8 cellular contexts compared by ENCODE assay signal in the genomic region with DNA sequence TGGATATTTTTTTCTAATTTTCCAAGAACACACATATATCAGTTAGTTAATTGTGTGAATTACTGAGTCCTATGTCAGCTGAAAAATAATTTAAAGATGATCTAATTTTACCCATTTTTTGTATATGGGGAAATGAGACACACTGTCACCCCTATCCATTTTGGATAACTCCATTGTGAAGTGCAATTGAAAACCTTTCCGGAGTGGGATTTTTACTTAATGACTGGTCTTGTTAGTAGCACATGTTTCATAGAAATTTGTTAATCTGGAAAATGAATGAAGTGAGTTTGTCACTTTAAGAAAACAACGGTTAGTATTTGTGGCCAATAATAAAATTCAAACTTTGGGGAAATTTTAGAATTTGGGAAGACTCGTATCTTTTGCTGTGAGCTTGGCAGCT. TPM values are rescaled to one million over a fixed set of nuclear protein-coding genes. Genes with fewer than 3 reads are reported as not detected.
A peak's percentile ranks its signal among the peaks of the same experiment; 100 is the strongest.
DNase-seq lines count a peak whose midpoint lies in the region; ATAC-seq, FAIRE-seq and TF ChIP-seq lines count a peak whose summit lies in the region.

No MANE protein-coding gene starts in this region.

- H2BK20ac ChIP-seq in IMR-90 (ENCODE audit: low read depth, low read length) = no peak overlapping the region

- peaks cover 76% of the 10 kb centered on the region for H3K4me1 Mint-ChIP-seq in CD4-positive, alpha-beta T cell (ENCODE audit: low read depth)

- peaks cover 30% of the 10 kb centered on the region; the same call in 1 of the 2 replicates for H4K20me1 ChIP-seq in IMR-90 (ENCODE audit: insufficient read depth, low read length)

- H3K4me3 ChIP-seq in IMR-90 (ENCODE audit: insufficient read depth, low read depth, low read length) (peak overlapping the region; percentile 72), brain microvascular endothelial cell (ENCODE audit: low read depth, low read length) (peak overlapping the region; percentile 96), mucosa of rectum (ENCODE audit: low read length in 2 of 2) (peak overlapping the region; percentile 97 to 99)

- H2BK5ac ChIP-seq in IMR-90 (ENCODE audit: low read depth, low read length, poor library complexity, severe bottlenecking) = peak overlapping the region; percentile 78

- H3K9me3 ChIP-seq in CD4-positive, alpha-beta T cell (ENCODE audit: control insufficient read depth, low read length) = no peaks in the 10 kb centered on the region
- H3K9me3 ChIP-seq in IMR-90 (ENCODE audit: control insufficient read depth, insufficient read depth, low read length) (no peaks in the 10 kb centered on the region), mucosa of rectum (ENCODE audit: control insufficient read depth in 2 of 2, low read length in 2 of 2) (no peaks in the 10 kb centered on the region)

- no peak for FAIRE-seq in frontal cortex (lab: Jason Lieb, UNC)

- H3K4ac ChIP-seq in IMR-90 (ENCODE audit: low read depth, low read length) = 0 out of 2 replicates have a peak overlapping the region, but pooled peaks have one; percentile 89

- no peaks in the 10 kb centered on the region for H3K9me3 Mint-ChIP-seq in CD4-positive, alpha-beta T cell

- H2AFZ ChIP-seq in IMR-90 (replicated peaks; ENCODE audit: low read length, poor library complexity) = no peak overlapping the region

- dilution Hi-C loops in IMR-90 (cut with HindIII; ENCODE audit: low sequenced_read_pairs, unreplicated experiment) = no loop called here

- no peak for TF ChIP-seq POLR2A in IMR-90 (IDR thresholded peaks at IDR 0.05; ENCODE audit: low read depth, low read length)

- peak overlapping the region; percentile 97; the same call in 1 of the 2 replicates for H3K56ac ChIP-seq in IMR-90 (ENCODE audit: extremely low read depth, insufficient read depth, low read length)

- no peaks in the 10 kb centered on the region; the same call in 1 of the 2 replicates for H3K9me1 ChIP-seq in IMR-90 (ENCODE audit: insufficient read depth, low read length)

- peaks cover 72% of the 10 kb centered on the region for H3K36me3 Mint-ChIP-seq in CD4-positive, alpha-beta T cell (ENCODE audit: low read depth)

- no peak overlapping the region for H2AK5ac ChIP-seq in IMR-90 (ENCODE audit: low read depth, low read length)

- H2BK120ac ChIP-seq in IMR-90 (ENCODE audit: low read depth, low read length) = no peak overlapping the region

- peak overlapping the region; percentile 100 for H3K9ac ChIP-seq in IMR-90 (ENCODE audit: low read depth, low read length)
- peak overlapping the region in 1 of 2 donors; percentile 24 for H3K9ac ChIP-seq in mucosa of rectum (ENCODE audit: low read depth in 1 of 2, low read length in 2 of 2)

- H3K18ac ChIP-seq in IMR-90 (ENCODE audit: low read depth, low read length) = no peak overlapping the region

- no peak for TF ChIP-seq RAD21 in IMR-90 (IDR thresholded peaks at IDR 0.05; ENCODE audit: low read length)

- TF ChIP-seq CTCF in CD4-positive, alpha-beta T cell (IDR thresholded peaks at IDR 0.05) = no peak
- TF ChIP-seq CTCF in IMR-90 (conservative IDR thresholded peaks at IDR 0.05; ENCODE audit: low read depth, low read length) (no peak), brain microvascular endothelial cell (IDR thresholded peaks at IDR 0.05; ENCODE audit: low read depth, low read length, missing control alignments) (no peak), GM13976 (IDR thresholded peaks at IDR 0.05; ENCODE audit: borderline replicate concordance, control extremely low read depth, extremely low read depth, insufficient read depth, missing control alignments) (no peak)

- peak overlapping the region; percentile 10; the same call in 1 of the 2 replicates for H3K14ac ChIP-seq in IMR-90 (replicated peaks; ENCODE audit: low read depth, low read length)

- H3K27ac Mint-ChIP-seq in CD4-positive, alpha-beta T cell = peak overlapping the region; percentile 100

- 67% methylated on average over 1 of the region's 3 CpGs; no CpG with 5 or more reads in 1 of the 2 experiments for WGBS in IMR-90 (ENCODE audit: extremely low coverage in 2 of 2, insufficient read length in 1 of 2), 2 experiments

- H3K36me3 ChIP-seq in IMR-90 (ENCODE audit: control insufficient read depth, insufficient read depth, low read length) (peaks cover 15% of the 10 kb centered on the region), brain microvascular endothelial cell (replicated peaks) (peaks cover 39% of the 10 kb centered on the region), mucosa of rectum (ENCODE audit: control insufficient read depth in 2 of 2, insufficient read depth in 2 of 2, low read length in 2 of 2) (peaks cover 19% of the 10 kb centered on the region in 2 donors)

- BruUV-seq in IMR-90 (replicated peaks; lab: Mats Ljungman, UMichigan) = no TSS peak

- peak overlapping the region; percentile 52; the same call in 1 of the 2 replicates for H3K23ac ChIP-seq in IMR-90 (ENCODE audit: low read depth, low read length)

- intact Hi-C loops in CD4-positive, alpha-beta T cell (cut with DNase I, micrococcal nuclease) = loop anchor here in 1 of 2 experiments (5.0 to 10.0 kb wide), 2 partner anchors 569 to 1898 kb away; a partner anchor contains a TSS
- intact Hi-C loops in IMR-90 (cut with micrococcal nuclease) = loop anchor here (5.0 kb wide), 1 partner anchor 36 kb away; no protein-coding TSS in a partner anchor

- H4K91ac ChIP-seq in IMR-90 (ENCODE audit: insufficient read depth, low read depth, low read length) = no peak overlapping the region; the same call in 1 of the 2 replicates

- peaks cover 15 to 37% of the 10 kb centered on the region in 2 experiments for H3K79me1 ChIP-seq in IMR-90 (ENCODE audit: low read depth in 1 of 2, low read length in 2 of 2)

- peak overlapping the region; percentile 98 for H3K4me2 ChIP-seq in IMR-90 (ENCODE audit: low read depth, low read length)

- H3K27me3 Mint-ChIP-seq in CD4-positive, alpha-beta T cell = no peaks in the 10 kb centered on the region

- no peak overlapping the region for H4K5ac ChIP-seq in IMR-90 (ENCODE audit: low read depth, low read length)

- CTCF ChIA-PET in CD4-positive, alpha-beta T cell (lab: Charles Lee) = no interaction called here
- CTCF ChIA-PET in IMR-90 (lab: Yijun Ruan, JAX) = interaction anchor here (0.8 kb wide), 1 partner anchor 21 kb away, joined by 3 read pairs; no protein-coding TSS in a partner anchor

- in situ Hi-C loops in IMR-90 (cut with MboI; ENCODE audit: low sequenced_read_pairs) (no loop called here), brain microvascular endothelial cell (cut with HindIII; ENCODE audit: low pct_ligation_motif_present, low sequenced_read_pairs) (no loop called here), GM13976 (cut with MboI; ENCODE audit: low sequenced_read_pairs, unreplicated experiment) (no loop called here)

- no peaks in the 10 kb centered on the region for H3K27me3 ChIP-seq in CD4-positive, alpha-beta T cell (ENCODE audit: control insufficient read depth, insufficient read depth, low read length)
- H3K27me3 ChIP-seq in IMR-90 (ENCODE audit: control insufficient read depth, insufficient read depth, low read length) (no peaks in the 10 kb centered on the region), brain microvascular endothelial cell (replicated peaks) (no peaks in the 10 kb centered on the region), mucosa of rectum (ENCODE audit: control insufficient read depth in 2 of 2, insufficient read depth in 2 of 2, low read length in 2 of 2) (no peaks in the 10 kb centered on the region)

- no peak overlapping the region for H3K27ac ChIP-seq in CD4-positive, alpha-beta T cell (ENCODE audit: low read depth, low read length)
- no peak overlapping the region; the same call in 1 of the 2 replicates for H3K27ac ChIP-seq in IMR-90 (ENCODE audit: insufficient read depth, low read length)
- peak overlapping the region; percentile 90 for H3K27ac ChIP-seq in brain microvascular endothelial cell
- H3K27ac ChIP-seq in mucosa of rectum (ENCODE audit: low read depth in 2 of 2, low read length in 2 of 2) = no peak overlapping the region

- ATAC-seq in CD4-positive, alpha-beta T cell (ENCODE audit: poor library complexity) = no peak
- no peak for ATAC-seq in IMR-90 (ENCODE audit: low read depth)
- ATAC-seq in GM19351 (IDR thresholded peaks at IDR 0.05; ENCODE audit: unreplicated experiment) = no peak

- no peak overlapping the region for H2AK9ac ChIP-seq in IMR-90 (replicated peaks; ENCODE audit: low read depth, low read length, poor library complexity)

- no peak overlapping the region for H2BK15ac ChIP-seq in IMR-90 (ENCODE audit: low read depth, low read length)

- POLR2A ChIA-PET in CD4-positive, alpha-beta T cell (lab: Charles Lee) = no interaction called here
- POLR2A ChIA-PET in IMR-90 (lab: Charles Lee; ENCODE audit: unreplicated experiment) = no interaction called here

- H3K4me1 ChIP-seq in IMR-90 (ENCODE audit: control insufficient read depth, insufficient read depth, low read length) (peaks cover 5% of the 10 kb centered on the region), mucosa of rectum (ENCODE audit: control insufficient read depth in 2 of 2, insufficient read depth in 2 of 2, low read length in 2 of 2) (peaks cover 4 to 20% of the 10 kb centered on the region in 2 donors)

- DNase-seq in CD4-positive, alpha-beta T cell = no peak
- DNase-seq in IMR-90 = peak; percentile 8
- no peak for DNase-seq in brain microvascular endothelial cell
- no peak for DNase-seq in frontal cortex (ENCODE audit: low spot score in 2 of 2)
- DNase-seq in GM13976 (ENCODE audit: low spot score) = no peak
- no peak for DNase-seq in NCI-H1436 treated with DMSO at 0.1 percent for 48 hours (lab: John Stamatoyannopoulos, UW)

- H4K8ac ChIP-seq in IMR-90 (ENCODE audit: low read depth in 2 of 2, low read length in 2 of 2) = peak overlapping the region in 1 of 2 experiments; percentile 53; a peak in 2 of 4 replicates

- H3K4me3 Mint-ChIP-seq in CD4-positive, alpha-beta T cell = peak overlapping the region; percentile 99

TF ChIP-seq in IMR-90, 13 proteins besides CTCF, POLR2A, EP300 and RAD21:
- no peak for TF ChIP-seq CEBPB (IDR thresholded peaks at IDR 0.05; ENCODE audit: low read depth, low read length)
- no peak for TF ChIP-seq NFE2L2 (IDR thresholded peaks at IDR 0.05; ENCODE audit: low read depth, low read length)
- TF ChIP-seq MXI1 (IDR thresholded peaks at IDR 0.05; ENCODE audit: borderline replicate concordance, low read depth, low read length) = no peak
- no peak for TF ChIP-seq MAFK (IDR thresholded peaks at IDR 0.05; ENCODE audit: low read depth, low read length)

RNA-seq across cellular contexts. Expression of a gene that starts 2.0 kb away (rescaled TPM):
- 100 to 1,000 TPM; 127 to 132 TPM for total RNA-seq in CD4-positive, alpha-beta T cell
- 105 and 209 TPM in 2 replicates for total RNA-seq in IMR-90 (2012; rRNA removed)
- polyA plus RNA-seq in IMR-90 (2012; rRNA removed) = 494 and 551 TPM in 2 replicates
- polyA plus RNA-seq in IMR-90 (2012; cell fraction: cytosol; rRNA removed) = 298 and 1,288 TPM in 2 replicates
- 125 and 513 TPM in 2 replicates for polyA plus RNA-seq in IMR-90 (2012; cell fraction: nucleus; rRNA removed; ENCODE audit: low replicate concordance)
- total RNA-seq in frontal cortex = 56.3 TPM
